Comparison of ENCODE assay signal across 1 cellular context in the genomic region with DNA sequence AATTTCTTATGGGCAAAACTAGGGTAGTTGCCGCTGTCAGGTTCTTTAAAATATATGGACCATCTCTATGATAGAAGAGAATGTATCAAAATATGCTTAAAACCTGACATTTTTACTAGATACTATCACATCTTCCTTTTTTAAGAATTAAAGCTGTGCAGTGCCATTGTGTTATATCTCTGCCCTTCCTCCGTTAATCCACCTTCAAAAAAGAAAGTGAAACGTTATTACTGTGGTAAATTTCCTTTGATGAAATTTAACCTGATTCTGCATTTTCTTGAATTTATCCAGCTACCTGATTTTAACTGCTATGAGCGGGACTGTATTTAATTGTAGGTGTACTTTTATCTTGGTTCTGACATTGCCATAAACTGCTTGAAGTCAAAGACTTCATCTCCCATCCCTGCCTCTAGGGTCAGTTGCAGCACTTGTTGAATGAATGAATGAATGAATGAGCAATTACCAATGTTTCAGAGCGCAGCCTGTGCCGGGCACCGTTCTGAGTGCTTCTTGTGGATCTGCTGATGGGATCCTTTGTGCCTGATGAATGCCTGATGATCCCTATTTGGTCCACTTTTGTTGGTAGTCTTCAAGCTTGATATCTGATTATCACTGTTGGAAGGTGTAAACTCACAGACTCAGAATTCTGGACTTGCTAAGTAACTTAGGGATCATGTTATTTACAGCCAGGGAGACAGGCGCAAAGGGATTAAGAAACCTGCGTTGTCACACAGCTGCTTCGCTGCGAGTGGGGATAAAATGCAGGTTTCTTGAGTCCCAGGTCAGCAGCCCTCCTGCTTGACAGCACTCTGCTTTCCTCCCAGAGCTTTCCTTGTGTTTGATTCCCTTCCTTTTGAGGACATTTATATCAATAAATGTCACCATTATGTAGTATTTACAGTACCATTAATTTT.
TF ChIP-seq lines count a peak whose summit lies in the region.

No MANE protein-coding gene starts in this region.

TF ChIP-seq in HEK293, 187 proteins besides CTCF, POLR2A, EP300 and RAD21 (continued from another document):
- TF ChIP-seq, protein P1, sequence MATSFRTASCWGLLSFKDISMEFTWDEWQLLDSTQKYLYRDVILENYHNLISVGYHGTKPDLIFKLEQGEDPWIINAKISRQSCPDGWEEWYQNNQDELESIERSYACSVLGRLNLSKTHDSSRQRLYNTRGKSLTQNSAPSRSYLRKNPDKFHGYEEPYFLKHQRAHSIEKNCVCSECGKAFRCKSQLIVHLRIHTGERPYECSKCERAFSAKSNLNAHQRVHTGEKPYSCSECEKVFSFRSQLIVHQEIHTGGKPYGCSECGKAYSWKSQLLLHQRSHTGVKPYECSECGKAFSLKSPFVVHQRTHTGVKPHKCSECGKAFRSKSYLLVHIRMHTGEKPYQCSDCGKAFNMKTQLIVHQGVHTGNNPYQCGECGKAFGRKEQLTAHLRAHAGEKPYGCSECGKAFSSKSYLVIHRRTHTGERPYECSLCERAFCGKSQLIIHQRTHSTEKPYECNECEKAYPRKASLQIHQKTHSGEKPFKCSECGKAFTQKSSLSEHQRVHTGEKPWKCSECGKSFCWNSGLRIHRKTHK (tag by site-specific recombination; IDR thresholded peaks at IDR 0.05) = no peak
- TF ChIP-seq ZNF555 (tag by site-specific recombination; conservative IDR thresholded peaks at IDR 0.05) = no peak
- TF ChIP-seq, protein P2, sequence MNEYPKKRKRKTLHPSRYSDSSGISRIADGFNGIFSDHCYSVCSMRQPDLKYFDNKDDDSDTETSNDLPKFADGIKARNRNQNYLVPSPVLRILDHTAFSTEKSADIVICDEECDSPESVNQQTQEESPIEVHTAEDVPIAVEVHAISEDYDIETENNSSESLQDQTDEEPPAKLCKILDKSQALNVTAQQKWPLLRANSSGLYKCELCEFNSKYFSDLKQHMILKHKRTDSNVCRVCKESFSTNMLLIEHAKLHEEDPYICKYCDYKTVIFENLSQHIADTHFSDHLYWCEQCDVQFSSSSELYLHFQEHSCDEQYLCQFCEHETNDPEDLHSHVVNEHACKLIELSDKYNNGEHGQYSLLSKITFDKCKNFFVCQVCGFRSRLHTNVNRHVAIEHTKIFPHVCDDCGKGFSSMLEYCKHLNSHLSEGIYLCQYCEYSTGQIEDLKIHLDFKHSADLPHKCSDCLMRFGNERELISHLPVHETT (tag by site-specific recombination; IDR thresholded peaks at IDR 0.05) = no peak
- TF ChIP-seq SCRT2 (tag by site-specific recombination; IDR thresholded peaks at IDR 0.05) = peak; percentile 73
- TF ChIP-seq, protein P3, sequence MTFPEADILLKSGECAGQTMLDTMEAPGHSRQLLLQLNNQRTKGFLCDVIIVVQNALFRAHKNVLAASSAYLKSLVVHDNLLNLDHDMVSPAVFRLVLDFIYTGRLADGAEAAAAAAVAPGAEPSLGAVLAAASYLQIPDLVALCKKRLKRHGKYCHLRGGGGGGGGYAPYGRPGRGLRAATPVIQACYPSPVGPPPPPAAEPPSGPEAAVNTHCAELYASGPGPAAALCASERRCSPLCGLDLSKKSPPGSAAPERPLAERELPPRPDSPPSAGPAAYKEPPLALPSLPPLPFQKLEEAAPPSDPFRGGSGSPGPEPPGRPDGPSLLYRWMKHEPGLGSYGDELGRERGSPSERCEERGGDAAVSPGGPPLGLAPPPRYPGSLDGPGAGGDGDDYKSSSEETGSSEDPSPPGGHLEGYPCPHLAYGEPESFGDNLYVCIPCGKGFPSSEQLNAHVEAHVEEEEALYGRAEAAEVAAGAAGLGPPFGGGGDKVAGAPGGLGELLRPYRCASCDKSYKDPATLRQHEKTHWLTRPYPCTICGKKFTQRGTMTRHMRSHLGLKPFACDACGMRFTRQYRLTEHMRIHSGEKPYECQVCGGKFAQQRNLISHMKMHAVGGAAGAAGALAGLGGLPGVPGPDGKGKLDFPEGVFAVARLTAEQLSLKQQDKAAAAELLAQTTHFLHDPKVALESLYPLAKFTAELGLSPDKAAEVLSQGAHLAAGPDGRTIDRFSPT (tag by site-specific recombination; IDR thresholded peaks at IDR 0.05) = no peak
- TF ChIP-seq, protein P4, sequence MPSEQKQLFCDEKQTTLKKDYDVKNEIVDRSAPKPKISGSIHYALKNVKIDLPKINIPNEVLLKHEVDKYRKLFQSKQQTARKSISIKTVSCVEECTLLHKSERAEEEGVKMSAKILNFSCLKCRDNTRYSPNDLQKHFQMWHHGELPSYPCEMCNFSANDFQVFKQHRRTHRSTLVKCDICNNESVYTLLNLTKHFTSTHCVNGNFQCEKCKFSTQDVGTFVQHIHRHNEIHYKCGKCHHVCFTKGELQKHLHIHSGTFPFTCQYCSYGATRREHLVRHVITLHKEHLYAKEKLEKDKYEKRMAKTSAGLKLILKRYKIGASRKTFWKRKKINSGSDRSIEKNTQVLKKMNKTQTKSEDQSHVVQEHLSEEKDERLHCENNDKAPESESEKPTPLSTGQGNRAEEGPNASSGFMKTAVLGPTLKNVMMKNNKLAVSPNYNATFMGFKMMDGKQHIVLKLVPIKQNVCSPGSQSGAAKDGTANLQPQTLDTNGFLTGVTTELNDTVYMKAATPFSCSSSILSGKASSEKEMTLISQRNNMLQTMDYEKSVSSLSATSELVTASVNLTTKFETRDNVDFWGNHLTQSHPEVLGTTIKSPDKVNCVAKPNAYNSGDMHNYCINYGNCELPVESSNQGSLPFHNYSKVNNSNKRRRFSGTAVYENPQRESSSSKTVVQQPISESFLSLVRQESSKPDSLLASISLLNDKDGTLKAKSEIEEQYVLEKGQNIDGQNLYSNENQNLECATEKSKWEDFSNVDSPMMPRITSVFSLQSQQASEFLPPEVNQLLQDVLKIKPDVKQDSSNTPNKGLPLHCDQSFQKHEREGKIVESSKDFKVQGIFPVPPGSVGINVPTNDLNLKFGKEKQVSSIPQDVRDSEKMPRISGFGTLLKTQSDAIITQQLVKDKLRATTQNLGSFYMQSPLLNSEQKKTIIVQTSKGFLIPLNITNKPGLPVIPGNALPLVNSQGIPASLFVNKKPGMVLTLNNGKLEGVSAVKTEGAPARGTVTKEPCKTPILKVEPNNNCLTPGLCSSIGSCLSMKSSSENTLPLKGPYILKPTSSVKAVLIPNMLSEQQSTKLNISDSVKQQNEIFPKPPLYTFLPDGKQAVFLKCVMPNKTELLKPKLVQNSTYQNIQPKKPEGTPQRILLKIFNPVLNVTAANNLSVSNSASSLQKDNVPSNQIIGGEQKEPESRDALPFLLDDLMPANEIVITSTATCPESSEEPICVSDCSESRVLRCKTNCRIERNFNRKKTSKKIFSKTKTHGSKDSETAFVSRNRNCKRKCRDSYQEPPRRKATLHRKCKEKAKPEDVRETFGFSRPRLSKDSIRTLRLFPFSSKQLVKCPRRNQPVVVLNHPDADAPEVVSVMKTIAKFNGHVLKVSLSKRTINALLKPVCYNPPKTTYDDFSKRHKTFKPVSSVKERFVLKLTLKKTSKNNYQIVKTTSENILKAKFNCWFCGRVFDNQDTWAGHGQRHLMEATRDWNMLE (tag by site-specific recombination; conservative IDR thresholded peaks at IDR 0.05; ENCODE audit: low read depth) = no peak
- TF ChIP-seq BCL11A (tag by site-specific recombination; IDR thresholded peaks at IDR 0.05; ENCODE audit: low read depth) = no peak
- TF ChIP-seq ZBTB48 (tag by site-specific recombination; IDR thresholded peaks at IDR 0.05) = no peak
- TF ChIP-seq GLI4 (tag by site-specific recombination; IDR thresholded peaks at IDR 0.05) = no peak
